In the genomic region with DNA sequence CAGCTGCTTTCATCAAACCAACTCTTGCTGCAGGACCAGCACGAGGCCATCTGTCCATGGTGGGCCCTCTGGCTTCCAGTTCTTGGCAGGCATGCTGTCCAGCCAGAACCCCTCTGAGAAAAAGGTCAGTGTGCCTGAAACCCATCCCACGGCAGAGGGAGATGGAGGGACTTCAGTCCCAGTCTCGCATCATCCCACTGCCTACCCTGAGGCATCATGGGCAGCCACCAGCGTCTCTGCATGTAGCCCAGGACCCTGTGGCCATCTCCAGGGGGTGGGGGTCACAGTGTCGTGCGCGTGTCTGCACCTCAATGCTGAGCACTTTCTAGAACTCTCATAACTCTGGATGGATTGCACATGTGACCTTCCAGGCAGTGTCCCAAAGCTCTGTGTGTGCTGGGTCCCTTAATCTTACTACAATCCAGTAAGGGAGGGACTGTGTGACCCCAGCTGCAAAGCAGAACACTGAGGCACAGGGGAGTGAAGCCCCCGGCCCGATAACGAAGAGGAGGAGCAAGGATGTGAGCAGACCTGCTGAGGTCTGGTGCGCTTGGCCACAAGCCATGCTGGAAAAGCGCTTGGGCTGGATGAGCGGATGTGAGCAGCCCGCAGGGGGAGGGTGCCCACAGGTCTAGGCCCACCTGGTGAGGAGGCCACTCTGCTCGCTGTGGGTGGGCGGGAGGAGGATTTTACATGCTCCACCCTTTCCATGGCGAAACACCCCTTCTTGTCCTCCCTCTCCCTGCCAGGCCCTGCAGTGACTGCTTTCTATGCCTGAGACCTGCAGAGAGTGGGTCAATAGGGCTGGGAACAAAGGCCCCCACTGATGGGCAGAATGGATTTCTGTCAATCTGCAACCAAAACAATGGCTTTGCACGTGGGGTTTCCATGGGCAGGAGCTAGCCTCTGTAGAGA, we compare ENCODE assay signal across 18 cellular contexts.
"Had no signal": no experiment of that assay in that cellular context is flagged by ENCODE, and none has a peak within 500 bp of the region (broad histone marks: within the 10 kb centered on the region; RNA-seq: fewer than 3 reads in every experiment).

No MANE protein-coding gene starts in this region.

- H3K4me1 ChIP-seq: left ventricle myocardium inferior, lower lobe of right lung, thyroid gland, uterus had no signal

- H3K36me3 ChIP-seq: left ventricle myocardium inferior, lower lobe of right lung, ovary, thyroid gland, uterus had no signal

- H3K27me3 ChIP-seq: hepatocyte, ovary, thyroid gland, uterus had no signal

- H3K79me2 ChIP-seq: hepatocyte had no signal

- H3K9me3 ChIP-seq: left ventricle myocardium inferior, lower lobe of right lung, ovary, thyroid gland, uterus had no signal

- H2AFZ ChIP-seq: hepatocyte had no signal

- DNase-seq: dermis blood vessel endothelial cell; erythroblast; foreskin melanocyte; kidney; left cardiac atrium; left ventricle myocardium inferior; lower lobe of right lung; naive B cell; nucleus accumbens; stimulated activated CD4-positive, alpha-beta T cell treated with anti-CD3 and anti-CD28 coated beads, Interleukin-2, amount 100 ng/mL, for 48 hours; stimulated activated naive CD4-positive, alpha-beta T cell treated with Interleukin-2 at 50 U/mL for 16 hours; thyroid gland; uterus had no signal

- H3K27ac ChIP-seq: hepatocyte, left ventricle myocardium inferior, lower lobe of right lung, ovary, thyroid gland, uterus had no signal

- H3K4me2 ChIP-seq: hepatocyte, smooth muscle cell had no signal

- H3K4me3 ChIP-seq: hepatocyte, left ventricle myocardium inferior, lower lobe of right lung, ovary, smooth muscle cell, thyroid gland, uterus had no signal

- FAIRE-seq: colon, endothelial cell of umbilical vein, kidney had no signal
